ENCODE assay signal across 15 cellular contexts in the genomic region with DNA sequence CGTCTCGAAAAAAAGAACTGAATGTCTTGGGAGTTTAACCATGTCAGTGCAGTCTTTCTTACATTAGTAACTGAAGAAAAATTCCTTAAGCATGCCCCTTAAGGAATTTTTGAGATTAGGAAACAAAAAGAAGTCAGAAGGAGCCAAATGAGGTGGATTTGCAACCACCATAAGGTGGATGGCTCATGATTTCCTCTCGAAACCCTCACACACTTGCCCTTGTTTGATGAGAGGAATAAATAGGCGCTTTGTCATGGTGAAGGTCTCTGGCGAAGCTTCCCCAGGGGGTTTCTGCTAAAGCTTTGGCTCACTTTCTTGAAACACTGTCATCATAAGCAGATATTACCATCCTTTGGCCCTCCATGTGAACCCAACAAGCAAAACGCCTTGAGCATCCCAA.
"Had no signal": no experiment of that assay in that cellular context is flagged by ENCODE, and none has a peak within 500 bp of the region (broad histone marks: within the 10 kb centered on the region; RNA-seq: fewer than 3 reads in every experiment).

No MANE protein-coding gene starts in this region.

- ATAC-seq: activated CD8-positive, alpha-beta memory T cell treated with anti-CD3 and anti-CD28 coated beads, Interleukin-2, amount 10 ng/mL, durations not matched to agents 7 days and 5 days; activated T-cell treated with anti-CD3 and anti-CD28 coated beads, Interleukin-2, amount 50 U/mL, for 4 hours; effector memory CD8-positive, alpha-beta T cell; left lobe of liver had no signal

- DNase-seq: activated CD4-positive, alpha-beta T cell treated with anti-CD3 and anti-CD28 coated beads for 1 hour; activated CD4-positive, alpha-beta T cell treated with anti-CD3 and anti-CD28 coated beads, Interleukin-2, amount 50 U/mL, for 48 hours; activated CD8-positive, alpha-beta memory T cell treated with anti-CD3 and anti-CD28 coated beads, Interleukin-2, amount 10 ng/mL, durations not matched to agents 7 days and 5 days; activated gamma-delta T cell; activated T-cell treated with anti-CD3 and anti-CD28 coated beads, Interleukin-2, amount 50 U/mL, for 4 hours; anterior cingulate cortex; caudate nucleus; effector memory CD8-positive, alpha-beta T cell; pancreas; stimulated activated CD4-positive, alpha-beta T cell treated with anti-CD3 and anti-CD28 coated beads, Interleukin-2, amount 100 ng/mL, for 48 hours; stimulated activated naive CD4-positive, alpha-beta T cell treated with Interleukin-2 at 50 U/mL for 16 hours; SW 1271 had no signal

- H3K9me3 ChIP-seq: pancreas had no signal

- H3K9ac ChIP-seq: neural progenitor cell had no signal

- H3K4me1 ChIP-seq: neural progenitor cell, pancreas had no signal

- H3K27ac ChIP-seq: epithelial cell of prostate, neural progenitor cell, pancreas had no signal

- H3K27me3 ChIP-seq: neural progenitor cell, pancreas had no signal

- H3K4me3 ChIP-seq: neural progenitor cell, pancreas had no signal

- H3K36me3 ChIP-seq: neural progenitor cell, pancreas had no signal
